22 cellular contexts compared by ENCODE assay signal in the genomic region with DNA sequence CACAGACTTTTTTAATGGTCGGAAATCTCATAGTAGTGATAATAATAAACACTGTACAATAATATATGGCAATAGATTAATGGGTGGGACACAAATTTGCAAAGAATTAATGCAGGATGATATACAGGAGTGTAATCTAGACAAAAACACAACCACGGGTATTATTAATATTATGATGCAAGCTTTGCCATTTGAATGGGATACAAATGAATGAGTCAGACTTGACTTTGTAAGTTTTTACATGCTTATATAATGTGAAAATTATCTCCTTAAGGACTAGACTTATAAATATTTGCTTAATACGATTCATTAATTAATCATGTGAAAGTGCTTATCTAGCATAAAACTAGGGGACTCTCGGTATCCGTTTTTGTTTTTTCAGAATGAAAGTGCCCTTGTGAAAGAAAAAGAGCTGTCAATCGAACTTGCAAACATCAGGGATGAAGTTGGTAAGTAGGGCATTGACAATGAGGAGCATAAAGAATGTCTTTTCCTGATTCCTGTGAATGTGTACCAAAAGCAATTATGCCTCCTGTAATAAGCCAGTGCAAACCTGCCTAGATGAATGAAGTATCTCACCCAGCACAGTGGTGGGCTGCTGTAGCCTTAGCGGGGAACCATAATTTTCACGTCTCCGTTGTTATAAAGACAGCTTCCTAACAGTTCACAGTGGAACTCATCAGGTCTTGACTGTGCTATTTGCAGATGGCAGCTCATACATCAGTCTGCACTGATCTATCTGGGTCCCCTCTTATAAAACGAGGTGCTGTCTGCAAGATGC.
"Had no signal": no experiment of that assay in that cellular context is flagged by ENCODE, and none has a peak within 500 bp of the region (broad histone marks: within the 10 kb centered on the region; RNA-seq: fewer than 3 reads in every experiment).

No MANE protein-coding gene starts in this region.

- H3K9me3 ChIP-seq: esophagus squamous epithelium, left lung, prostate gland, upper lobe of right lung had no signal

- H3K27me3 ChIP-seq: left lung, neural progenitor cell, upper lobe of right lung had no signal

- H3K27ac ChIP-seq: esophagus squamous epithelium, foreskin keratinocyte, left lung, neural progenitor cell, prostate gland, upper lobe of right lung, VCaP had no signal

- H3K36me3 ChIP-seq: esophagus squamous epithelium, left lung, neural progenitor cell, prostate gland, upper lobe of right lung had no signal

- DNase-seq: activated CD4-positive, alpha-beta T cell treated with anti-CD3 and anti-CD28 coated beads, Interleukin-2, amount 50 U/mL, for 1 hour; activated CD4-positive, CD25-positive, alpha-beta regulatory T cell treated with anti-CD3 and anti-CD28 coated beads, Interleukin-2, amount 50 U/mL, for 72 hours; activated CD8-positive, alpha-beta memory T cell treated with anti-CD3 and anti-CD28 coated beads, Interleukin-2, amount 50 U/mL, for 4 hours; activated naive CD4-positive, alpha-beta T cell treated with anti-CD3 and anti-CD28 coated beads, Interleukin-2, amount 10 ng/mL, durations not matched to agents 7 days and 5 days; activated naive CD8-positive, alpha-beta T cell treated with anti-CD3 and anti-CD28 coated beads, Interleukin-2, amount 50 U/mL, for 24 hours; activated T-cell treated with anti-CD3 and anti-CD28 coated beads, Interleukin-2, amount 50 U/mL, for 4 hours; aorta; effector CD8-positive, alpha-beta T cell; esophagus squamous epithelium; foreskin keratinocyte; kidney; left lung; naive B cell; stimulated activated CD4-positive, alpha-beta T cell treated with anti-CD3 and anti-CD28 coated beads, Interleukin-4, amount 100 ng/mL, for 4 hours; SW 1271; T-helper 2 cell; upper lobe of right lung had no signal

- H3K4me3 ChIP-seq: esophagus squamous epithelium, left lung, neural progenitor cell, prostate gland, upper lobe of right lung had no signal

- H3K4me1 ChIP-seq: neural progenitor cell, prostate gland had no signal

- ATAC-seq: activated naive CD8-positive, alpha-beta T cell treated with anti-CD3 and anti-CD28 coated beads, Interleukin-2, amount 50 U/mL, for 24 hours; activated T-cell treated with anti-CD3 and anti-CD28 coated beads, Interleukin-2, amount 50 U/mL, for 4 hours; foreskin keratinocyte; left lung; sciatic nerve; stimulated activated memory B cell treated with anti-CD40 and anti-IgM and Interleukin-4, amounts not matched to agents 10 μg/mL and 1 μg/mL and 100 μg/mL, for 72 hours; upper lobe of right lung had no signal
